2 cellular contexts compared by ENCODE assay signal in the genomic region with DNA sequence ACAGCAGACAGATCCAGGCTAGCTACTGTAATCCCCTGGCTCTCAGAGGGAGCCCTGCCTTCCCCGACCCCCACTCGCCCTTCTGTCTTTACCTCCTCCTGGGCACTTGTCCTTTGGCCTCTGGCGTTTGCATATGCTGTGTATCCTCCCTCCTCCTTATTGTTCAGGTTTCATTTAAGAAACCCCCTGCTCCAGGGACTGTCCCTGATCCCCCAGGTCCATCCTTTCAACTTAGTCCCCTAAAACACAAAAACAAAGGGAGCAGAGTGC.
TF ChIP-seq lines count a peak whose summit lies in the region.

No MANE protein-coding gene starts in this region.

TF ChIP-seq in GM23338, 12 proteins besides CTCF, POLR2A, EP300 and RAD21 (continues in another document):
- TF ChIP-seq JUNB (IDR thresholded peaks at IDR 0.05; ENCODE audit: unreplicated experiment) (no peak), NANOG (IDR thresholded peaks at IDR 0.05; ENCODE audit: borderline replicate concordance) (no peak), EZH2phosphoT487 (IDR thresholded peaks at IDR 0.05; ENCODE audit: unreplicated experiment) (no peak), POLR2AphosphoS5 (IDR thresholded peaks at IDR 0.05; ENCODE audit: low read depth) (no peak), ZNF114 (CRISPR knock-in tag; IDR thresholded peaks at IDR 0.05) (no peak), ETS1 (IDR thresholded peaks at IDR 0.05) (no peak), ZNF331 (CRISPR knock-in tag; IDR thresholded peaks at IDR 0.05; ENCODE audit: low read depth) (no peak), CREB1 (CRISPR knock-in tag; IDR thresholded peaks at IDR 0.05; ENCODE audit: low read depth) (no peak), EZH2 (IDR thresholded peaks at IDR 0.05; ENCODE audit: low read depth, unreplicated experiment) (no peak), STAT1 (IDR thresholded peaks at IDR 0.05; ENCODE audit: unreplicated experiment) (no peak)
- TF ChIP-seq, protein P1, sequence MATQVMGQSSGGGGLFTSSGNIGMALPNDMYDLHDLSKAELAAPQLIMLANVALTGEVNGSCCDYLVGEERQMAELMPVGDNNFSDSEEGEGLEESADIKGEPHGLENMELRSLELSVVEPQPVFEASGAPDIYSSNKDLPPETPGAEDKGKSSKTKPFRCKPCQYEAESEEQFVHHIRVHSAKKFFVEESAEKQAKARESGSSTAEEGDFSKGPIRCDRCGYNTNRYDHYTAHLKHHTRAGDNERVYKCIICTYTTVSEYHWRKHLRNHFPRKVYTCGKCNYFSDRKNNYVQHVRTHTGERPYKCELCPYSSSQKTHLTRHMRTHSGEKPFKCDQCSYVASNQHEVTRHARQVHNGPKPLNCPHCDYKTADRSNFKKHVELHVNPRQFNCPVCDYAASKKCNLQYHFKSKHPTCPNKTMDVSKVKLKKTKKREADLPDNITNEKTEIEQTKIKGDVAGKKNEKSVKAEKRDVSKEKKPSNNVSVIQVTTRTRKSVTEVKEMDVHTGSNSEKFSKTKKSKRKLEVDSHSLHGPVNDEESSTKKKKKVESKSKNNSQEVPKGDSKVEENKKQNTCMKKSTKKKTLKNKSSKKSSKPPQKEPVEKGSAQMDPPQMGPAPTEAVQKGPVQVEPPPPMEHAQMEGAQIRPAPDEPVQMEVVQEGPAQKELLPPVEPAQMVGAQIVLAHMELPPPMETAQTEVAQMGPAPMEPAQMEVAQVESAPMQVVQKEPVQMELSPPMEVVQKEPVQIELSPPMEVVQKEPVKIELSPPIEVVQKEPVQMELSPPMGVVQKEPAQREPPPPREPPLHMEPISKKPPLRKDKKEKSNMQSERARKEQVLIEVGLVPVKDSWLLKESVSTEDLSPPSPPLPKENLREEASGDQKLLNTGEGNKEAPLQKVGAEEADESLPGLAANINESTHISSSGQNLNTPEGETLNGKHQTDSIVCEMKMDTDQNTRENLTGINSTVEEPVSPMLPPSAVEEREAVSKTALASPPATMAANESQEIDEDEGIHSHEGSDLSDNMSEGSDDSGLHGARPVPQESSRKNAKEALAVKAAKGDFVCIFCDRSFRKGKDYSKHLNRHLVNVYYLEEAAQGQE (IDR thresholded peaks at IDR 0.05; ENCODE audit: unreplicated experiment) = no peak

TF ChIP-seq in H1, 55 proteins besides CTCF, POLR2A, EP300 and RAD21:
- TF ChIP-seq MAX (IDR thresholded peaks at IDR 0.05) (0 out of 2 replicates have a peak, but pooled peaks have one; percentile 2), EZH2 (IDR thresholded peaks at IDR 0.05; ENCODE audit: low read depth, low read length, severe bottlenecking) (no peak)
